In the genomic region with DNA sequence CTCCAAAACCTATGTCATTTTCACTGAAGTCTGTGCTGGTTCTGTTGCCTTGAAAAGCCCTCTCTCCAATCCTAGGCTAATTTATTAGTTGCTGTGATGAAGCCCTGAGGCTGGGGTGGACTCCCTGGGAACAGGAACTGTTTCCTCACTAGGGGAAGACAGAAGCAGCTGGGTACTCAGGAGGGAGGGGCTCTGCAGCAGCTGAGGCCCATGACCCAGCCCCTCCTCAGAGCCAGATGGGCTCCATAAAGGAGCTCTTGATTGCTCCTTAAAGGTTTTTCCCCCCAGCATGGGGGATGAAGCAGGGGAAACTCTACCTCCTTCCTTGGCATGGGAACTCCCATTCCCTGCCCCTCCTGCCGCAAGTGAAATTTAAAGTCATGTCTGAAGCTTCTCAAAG, we compare ENCODE assay signal across 18 cellular contexts. TPM values are rescaled to one million over a fixed set of nuclear protein-coding genes. Genes with fewer than 3 reads are reported as not detected.
DNase-seq lines count a peak whose midpoint lies in the region; ATAC-seq and TF ChIP-seq lines count a peak whose summit lies in the region.
"Had no signal": no experiment of that assay in that cellular context is flagged by ENCODE, and none has a peak within 500 bp of the region (broad histone marks: within the 10 kb centered on the region; RNA-seq: fewer than 3 reads in every experiment).

No MANE protein-coding gene starts in this region.

- DNase-seq in H9 (peak; percentile 54), NCI-H524 treated with DMSO at 0.1 percent for 48 hours (lab: John Stamatoyannopoulos, UW) (peak; percentile 83), endodermal cell (peak; percentile 55), neural progenitor cell (ENCODE audit: low spot score) (peak; percentile 12), activated T-cell treated with anti-CD3 and anti-CD28 coated beads for 4 hours (no peak), medulla oblongata (ENCODE audit: extremely low spot score) (no peak)
- DNase-seq: EL, MV-4-11, NCI-H1436 treated with DMSO at 0.1 percent for 48 hours, NCI-H2029 treated with DMSO at 0.1 percent for 48 hours, NCI-H345, NCI-H774, PC-9, T-cell had no signal

- H3T11ph ChIP-seq in H9 (ENCODE audit: low read length), result no peak overlapping the region

- peaks cover 19 to 29% of the 10 kb centered on the region in 2 experiments for H3K4me1 Mint-ChIP-seq in H9
- no peaks in the 10 kb centered on the region for H3K4me1 Mint-ChIP-seq in endodermal cell
- peaks cover 14% of the 10 kb centered on the region for H3K4me1 Mint-ChIP-seq in neural progenitor cell

- H3K56ac ChIP-seq in H9 (ENCODE audit: insufficient read length, low read depth, low read length), result no peak overlapping the region

- H4K5ac ChIP-seq in H9 (ENCODE audit: insufficient read length, low read depth, low read length), result no peak overlapping the region

- peaks cover 10% of the 10 kb centered on the region for H3F3A ChIP-seq in neural progenitor cell (ENCODE audit: low read depth)

- H2BK12ac ChIP-seq in H9 (ENCODE audit: insufficient read length, low read depth, low read length), result no peak overlapping the region

- H3K27me3 Mint-ChIP-seq in H9 (ENCODE audit: low read depth) (peaks cover 33% of the 10 kb centered on the region), endodermal cell (ENCODE audit: insufficient read depth) (peaks cover 37% of the 10 kb centered on the region), neural progenitor cell (ENCODE audit: insufficient read depth, low read depth) (peaks cover 13% of the 10 kb centered on the region)

- no peak for ATAC-seq in GM21619 (IDR thresholded peaks at IDR 0.05; ENCODE audit: unreplicated experiment)
- ATAC-seq: K562, T-cell had no signal

- H2BK20ac ChIP-seq in H9 (ENCODE audit: low read depth, low read length, poor library complexity, severe bottlenecking), result no peak overlapping the region

- no peak overlapping the region for H4K91ac ChIP-seq in H9 (ENCODE audit: insufficient read length, low read depth, low read length)

- no peaks in the 10 kb centered on the region for H3K79me1 ChIP-seq in H9 (ENCODE audit: insufficient read depth, low read depth, low read length, poor library complexity, severe bottlenecking)

- H3K27ac Mint-ChIP-seq in H9 (no peak overlapping the region), endodermal cell (no peak overlapping the region), neural progenitor cell (no peak overlapping the region)
- H3K27ac Mint-ChIP-seq: T-cell had no signal

- no peak overlapping the region for H2AFZ ChIP-seq in H9 (ENCODE audit: low read length)
- no peak overlapping the region for H2AFZ ChIP-seq in neural progenitor cell (replicated peaks)
- H2AFZ ChIP-seq: PC-9 had no signal

- H3K4ac ChIP-seq in H9 (ENCODE audit: low read depth, low read length), result no peak overlapping the region

- H3K18ac ChIP-seq in H9 (ENCODE audit: insufficient read length, low read depth, low read length), result no peak overlapping the region

- no peaks in the 10 kb centered on the region for H3K9me3 ChIP-seq in H9 (ENCODE audit: control insufficient read depth, low read depth, low read length)
- H3K9me3 ChIP-seq in endodermal cell (ENCODE audit: control insufficient read depth, low read length), result no peaks in the 10 kb centered on the region
- no peaks in the 10 kb centered on the region for H3K9me3 ChIP-seq in neural progenitor cell (ENCODE audit: low read depth)
- H3K9me3 ChIP-seq: SJSA1 had no signal

- H3K9ac ChIP-seq in H9 (ENCODE audit: extremely low read depth, insufficient read length, low read length), result no peak overlapping the region
- no peak overlapping the region for H3K9ac ChIP-seq in endodermal cell (ENCODE audit: extremely low read depth, low read length, poor library complexity, severe bottlenecking)
- H3K9ac ChIP-seq in neural progenitor cell, result no peak overlapping the region

- H3K27ac ChIP-seq in H9 (ENCODE audit: insufficient read length, low read depth, low read length) (no peak overlapping the region), endodermal cell (ENCODE audit: low read depth, low read length) (peak overlapping the region; percentile 75), neural progenitor cell (no peak overlapping the region)
- H3K27ac ChIP-seq: C4-2B, PC-9, SJSA1 had no signal

- H3K14ac ChIP-seq in H9 (ENCODE audit: insufficient read depth, low read length), result no peak overlapping the region

- H2BK15ac ChIP-seq in H9 (ENCODE audit: low read depth, low read length), result no peak overlapping the region

- H2BK5ac ChIP-seq in H9 (ENCODE audit: insufficient read length, low read length), result no peak overlapping the region

- H3K9me3 Mint-ChIP-seq in H9 (peaks cover 3 to 8% of the 10 kb centered on the region in 2 experiments; a peak in 2 of 5 replicates), endodermal cell (peaks cover 2% of the 10 kb centered on the region), neural progenitor cell (peaks cover 2% of the 10 kb centered on the region)
- H3K9me3 Mint-ChIP-seq: T-cell had no signal

- TF ChIP-seq CTCF in H9 (conservative IDR thresholded peaks at IDR 0.05) (no peak), endodermal cell (conservative IDR thresholded peaks at IDR 0.05) (no peak), neural progenitor cell (IDR thresholded peaks at IDR 0.05) (no peak)

- H3K4me2 ChIP-seq in H9 (ENCODE audit: insufficient read depth, insufficient read length, low read length) (no peak overlapping the region), neural progenitor cell (no peak overlapping the region)
- H3K4me2 ChIP-seq: PC-9 had no signal

- H3K4me1 ChIP-seq in H9 (ENCODE audit: insufficient read depth, low read length) (peaks cover 5% of the 10 kb centered on the region), endodermal cell (ENCODE audit: control insufficient read depth, insufficient read depth, low read length) (no peaks in the 10 kb centered on the region), neural progenitor cell (peaks cover 24% of the 10 kb centered on the region)

- no CpG with 5 or more reads among the region's 1 CpG for WGBS in H9 (ENCODE audit: extremely low coverage, insufficient read length, low lambda C conversion rate)
- 63 to 79% methylated on average over 1 of the region's 1 CpG for WGBS in endodermal cell (ENCODE audit: insufficient coverage in 1 of 2, insufficient read length in 1 of 2), 2 experiments

- H3K36me3 ChIP-seq in endodermal cell (ENCODE audit: control insufficient read depth, insufficient read depth, low read length) (no peaks in the 10 kb centered on the region), neural progenitor cell (no peaks in the 10 kb centered on the region)
- H3K36me3 ChIP-seq: SJSA1 had no signal

- H3K4me3 Mint-ChIP-seq in H9 (no peak overlapping the region), endodermal cell (no peak overlapping the region), neural progenitor cell (no peak overlapping the region)
- H3K4me3 Mint-ChIP-seq: T-cell had no signal

- H3K79me2 ChIP-seq in H9 (ENCODE audit: insufficient read depth, low read length) (no peaks in the 10 kb centered on the region), neural progenitor cell (ENCODE audit: low read depth) (no peaks in the 10 kb centered on the region)

- H3K23ac ChIP-seq in H9 (ENCODE audit: insufficient read length, low read depth, low read length), result no peak overlapping the region

- peaks cover 7% of the 10 kb centered on the region; the same call in 1 of the 2 replicates for H3K27me3 ChIP-seq in H9 (ENCODE audit: insufficient read depth, low read length)
- H3K27me3 ChIP-seq in endodermal cell (ENCODE audit: control insufficient read depth, insufficient read depth, low read length, poor library complexity, severe bottlenecking), result peaks cover 36% of the 10 kb centered on the region
- peaks cover 33% of the 10 kb centered on the region for H3K27me3 ChIP-seq in neural progenitor cell

- H4K20me1 ChIP-seq in H9 (ENCODE audit: control insufficient read depth, insufficient read depth, insufficient read length) (no peaks in the 10 kb centered on the region), neural progenitor cell (ENCODE audit: low read depth) (peaks cover 43% of the 10 kb centered on the region)

- H2AK5ac ChIP-seq in H9 (ENCODE audit: insufficient read length, low read length), result no peak overlapping the region

- H2BK120ac ChIP-seq in H9 (ENCODE audit: low read depth, low read length, poor library complexity, severe bottlenecking), result no peak overlapping the region

- peaks cover 0 to 7% (median 2%) of the 10 kb centered on the region in 3 experiments; a peak in 2 of 7 replicates for H3K36me3 Mint-ChIP-seq in H9 (ENCODE audit: insufficient read depth in 1 of 3, low read depth in 3 of 3)
- H3K36me3 Mint-ChIP-seq in endodermal cell (ENCODE audit: low read depth), result no peaks in the 10 kb centered on the region
- H3K36me3 Mint-ChIP-seq in neural progenitor cell, result no peaks in the 10 kb centered on the region
- H3K36me3 Mint-ChIP-seq: T-cell had no signal

- H3K4me3 ChIP-seq in endodermal cell (ENCODE audit: low read length) (no peak overlapping the region), neural progenitor cell (no peak overlapping the region)
- H3K4me3 ChIP-seq: K562, PC-9, SJSA1 had no signal

- H4K8ac ChIP-seq in H9 (replicated peaks; ENCODE audit: insufficient read length, low read depth, low read length), result no peak overlapping the region

- peaks cover 4% of the 10 kb centered on the region for H3K23me2 ChIP-seq in H9 (ENCODE audit: insufficient read length, low read depth, low read length, poor library complexity, severe bottlenecking)

RNA-seq across cellular contexts. Expression of gene FBLL1, which starts 3.4 kb away (rescaled TPM):
- total RNA-seq in H9 (2021) (3.6 and 4.8 TPM in 2 replicates), endodermal cell (1 to 10 TPM in 1 of 2 donors, under 1 TPM in 1; 0.60 to 1.1 TPM), neural progenitor cell (ENCODE audit: low replicate concordance) (0.19 and 0.34 TPM in 2 replicates)
- 6.3 TPM for polyA plus RNA-seq in endodermal cell (2013, experiment 1 of 2)
- polyA plus RNA-seq in endodermal cell (2013, experiment 2 of 2), result 4.8 TPM
- total RNA-seq: K562, PC-9 had no signal
- polyA plus RNA-seq: K562 had no signal

RNA-seq across cellular contexts. Expression of gene RARS1, which starts 46.2 kb away (rescaled TPM):
- total RNA-seq in H9 (2021) (97.5 and 108 TPM in 2 replicates), endodermal cell (100 to 1,000 TPM in 1 of 2 donors, 10 to 100 TPM in 1; 98.9 to 109 TPM), neural progenitor cell (ENCODE audit: low replicate concordance) (116 and 191 TPM in 2 replicates)
- polyA plus RNA-seq in endodermal cell (2013, experiment 1 of 2), result 80.6 TPM
- polyA plus RNA-seq in endodermal cell (2013, experiment 2 of 2), result 75.0 TPM

RNA-seq across cellular contexts. Expression of gene PANK3, which starts 46.7 kb away (rescaled TPM):
- total RNA-seq in H9 (2021) (79.4 and 82.6 TPM in 2 replicates), endodermal cell (100 to 1,000 TPM; 101 to 111 TPM), neural progenitor cell (ENCODE audit: low replicate concordance) (81.5 and 117 TPM in 2 replicates)
- 64.0 TPM for polyA plus RNA-seq in endodermal cell (2013, experiment 1 of 2)
- polyA plus RNA-seq in endodermal cell (2013, experiment 2 of 2), result 69.9 TPM

Comparison
In these comparisons a context has a peak if more than half of its experiments do, and no peak if none do; other contexts are left out.
1. DNase-seq: peak in H9 (single experiment), NCI-H524 treated with DMSO at 0.1 percent for 48 hours (single experiment), endodermal cell (single experiment) and neural progenitor cell (single experiment); none in activated T-cell treated with anti-CD3 and anti-CD28 coated beads for 4 hours (single experiment) and medulla oblongata (single experiment).